32 cellular contexts compared by ENCODE assay signal in genomic region chr3:61981005-61981404, GRCh38.
DNase-seq lines count a peak whose midpoint lies in the region; TF ChIP-seq lines count a peak whose summit lies in the region.
"Had no signal": no experiment of that assay in that cellular context is flagged by ENCODE, and none has a peak within 500 bp of the region (broad histone marks: within the 10 kb centered on the region; RNA-seq: fewer than 3 reads in every experiment).

No MANE protein-coding gene starts in this region.

- H3K27me3 ChIP-seq in right atrium auricular region: no peaks in the 10 kb centered on the region
- H3K27me3 ChIP-seq: BLaER1 treated with 17β-estradiol and CSF1 and Interleukin-3, amounts not matched to agents 10 nM and 100 nM; heart right ventricle; SJSA1; upper lobe of left lung had no signal

- H3K36me3 Mint-ChIP-seq in chondrocyte (ENCODE audit: low read depth): no peaks in the 10 kb centered on the region
- H3K36me3 Mint-ChIP-seq: activated CD4-positive, alpha-beta memory T cell treated with anti-CD3 and anti-CD28 coated beads for 36 hours; activated naive CD4-positive, alpha-beta T cell treated with anti-CD3 and anti-CD28 coated beads, Interleukin-2, amount 50 U/mL, for 24 hours had no signal

- 93 to 95% methylated on average over 3 to 6 of the region's 7 CpGs for WGBS in mesodermal cell (ENCODE audit: insufficient coverage in 2 of 2), 2 experiments

- H3K4me3 ChIP-seq in mesodermal cell (ENCODE audit: extremely low read depth, insufficient read depth, low read length, poor library complexity, severe bottlenecking) (no peak overlapping the region), right atrium auricular region (no peak overlapping the region)
- H3K4me3 ChIP-seq: BLaER1 treated with 17β-estradiol and CSF1 and Interleukin-3, amounts not matched to agents 10 nM and 100 nM; heart right ventricle; lower lobe of right lung; SJSA1; upper lobe of left lung had no signal

- H3K27ac ChIP-seq in mesodermal cell (ENCODE audit: low read depth, low read length, severe bottlenecking) (peak overlapping the region; percentile 39), right atrium auricular region (no peak overlapping the region)
- H3K27ac ChIP-seq: BLaER1 treated with 17β-estradiol and CSF1 and Interleukin-3, amounts not matched to agents 10 nM and 100 nM; epithelial cell of prostate; lower lobe of right lung; parathyroid adenoma; SJSA1; upper lobe of left lung had no signal

- DNase-seq in Daoy (ENCODE audit: low read depth) (peak; percentile 22), HK-2 (ENCODE audit: unreplicated experiment) (peak; percentile 20), chondrocyte (ENCODE audit: low spot score) (no peak), cerebellum (ENCODE audit: low spot score) (no peak), right atrium auricular region (ENCODE audit: low spot score) (no peak), NCI-H2227 (lab: John Stamatoyannopoulos, UW; ENCODE audit: unreplicated experiment) (no peak), NCI-H82 treated with DMSO at 0.1 percent for 48 hours (lab: John Stamatoyannopoulos, UW; ENCODE audit: unreplicated experiment) (no peak)
- DNase-seq: activated CD4-positive, alpha-beta memory T cell treated with anti-CD3 and anti-CD28 coated beads for 36 hours; activated CD4-positive, CD25-positive, alpha-beta regulatory T cell treated with anti-CD3 and anti-CD28 coated beads, Interleukin-2, amount 50 U/mL, for 72 hours; activated CD8-positive, alpha-beta memory T cell treated with anti-CD3 and anti-CD28 coated beads, Interleukin-2, amount 50 U/mL, for 4 hours; anterior cingulate cortex; caudate nucleus; COR-L47; heart right ventricle; lower lobe of right lung; NCI-H1092 treated with DMSO at 0.1 percent for 48 hours; NCI-H187; NCI-H748 treated with DMSO at 0.1 percent for 48 hours; right cardiac atrium; RPMI8226; stimulated activated CD4-positive, alpha-beta T cell treated with anti-CD3 and anti-CD28 coated beads, Interleukin-2, amount 100 ng/mL, for 48 hours; T-helper 1 cell; upper lobe of left lung had no signal

- H3K36me3 ChIP-seq in mesodermal cell (ENCODE audit: control insufficient read depth, insufficient read depth, low read length) (no peaks in the 10 kb centered on the region), right atrium auricular region (no peaks in the 10 kb centered on the region)
- H3K36me3 ChIP-seq: BLaER1 treated with 17β-estradiol and CSF1 and Interleukin-3, amounts not matched to agents 10 nM and 100 nM; heart right ventricle; lower lobe of right lung; SJSA1; upper lobe of left lung had no signal

- no peaks in the 10 kb centered on the region for H3K27me3 Mint-ChIP-seq in chondrocyte (ENCODE audit: low read depth)
- H3K27me3 Mint-ChIP-seq: activated CD4-positive, alpha-beta memory T cell treated with anti-CD3 and anti-CD28 coated beads for 36 hours; activated T-helper 17 cell treated with anti-CD3 and anti-CD28 coated beads, Interleukin-2, amount 50 U/mL, for 72 hours had no signal

- H3K9me3 ChIP-seq in mesodermal cell (ENCODE audit: control insufficient read depth, low read length) (no peaks in the 10 kb centered on the region), right atrium auricular region (no peaks in the 10 kb centered on the region)
- H3K9me3 ChIP-seq: heart right ventricle, lower lobe of right lung, SJSA1, upper lobe of left lung had no signal

- H3K27ac Mint-ChIP-seq in chondrocyte (ENCODE audit: unreplicated experiment): peak overlapping the region; percentile 1
- H3K27ac Mint-ChIP-seq: activated CD4-positive, alpha-beta memory T cell treated with anti-CD3 and anti-CD28 coated beads for 36 hours; activated naive CD4-positive, alpha-beta T cell treated with anti-CD3 and anti-CD28 coated beads, Interleukin-2, amount 50 U/mL, for 24 hours; activated T-helper 17 cell treated with anti-CD3 and anti-CD28 coated beads, Interleukin-2, amount 50 U/mL, for 72 hours; dendritic cell treated with granulocyte-macrophage colony-stimulating factor and Interleukin-4, amounts not matched to agents 40 ng/mL and 50 ng/mL, for 4 days had no signal

- H3K4me3 Mint-ChIP-seq in chondrocyte (ENCODE audit: unreplicated experiment): no peak overlapping the region
- H3K4me3 Mint-ChIP-seq: activated CD4-positive, alpha-beta memory T cell treated with anti-CD3 and anti-CD28 coated beads for 36 hours; activated naive CD4-positive, alpha-beta T cell treated with anti-CD3 and anti-CD28 coated beads, Interleukin-2, amount 50 U/mL, for 24 hours; activated T-helper 17 cell treated with anti-CD3 and anti-CD28 coated beads, Interleukin-2, amount 50 U/mL, for 72 hours; dendritic cell treated with granulocyte-macrophage colony-stimulating factor and Interleukin-4, amounts not matched to agents 40 ng/mL and 50 ng/mL, for 4 days; neural crest cell had no signal

- TF ChIP-seq CTCF in chondrocyte (IDR thresholded peaks at IDR 0.05): no peak
- TF ChIP-seq CTCF in right atrium auricular region (IDR thresholded peaks at IDR 0.05): no peak

- no peaks in the 10 kb centered on the region for H3K9me3 Mint-ChIP-seq in chondrocyte (ENCODE audit: low read depth)
- H3K9me3 Mint-ChIP-seq: activated CD4-positive, alpha-beta memory T cell treated with anti-CD3 and anti-CD28 coated beads for 36 hours; activated naive CD4-positive, alpha-beta T cell treated with anti-CD3 and anti-CD28 coated beads, Interleukin-2, amount 50 U/mL, for 24 hours; dendritic cell treated with granulocyte-macrophage colony-stimulating factor and Interleukin-4, amounts not matched to agents 40 ng/mL and 50 ng/mL, for 4 days; neural crest cell had no signal

- H3K4me1 ChIP-seq in mesodermal cell (ENCODE audit: control insufficient read depth, insufficient read depth, low read length, poor library complexity, severe bottlenecking) (peaks cover 21% of the 10 kb centered on the region), right atrium auricular region (peaks cover 0 to 37% of the 10 kb centered on the region in 2 donors)

- H3K4me1 Mint-ChIP-seq in chondrocyte (ENCODE audit: low read depth): peaks cover 33% of the 10 kb centered on the region
- H3K4me1 Mint-ChIP-seq: activated naive CD4-positive, alpha-beta T cell treated with anti-CD3 and anti-CD28 coated beads, Interleukin-2, amount 50 U/mL, for 24 hours; activated T-helper 17 cell treated with anti-CD3 and anti-CD28 coated beads, Interleukin-2, amount 50 U/mL, for 72 hours had no signal

Comparison
In these comparisons a context has a peak if more than half of its experiments do, and no peak if none do; other contexts are left out.
1. DNase-seq: peak in Daoy (single experiment) and HK-2 (single experiment); none in chondrocyte (single experiment), cerebellum (single experiment), right atrium auricular region (single experiment), NCI-H2227 (single experiment) and NCI-H82 treated with DMSO at 0.1 percent for 48 hours (single experiment).